Comparison of ENCODE assay signal across 13 cellular contexts in the genomic region with DNA sequence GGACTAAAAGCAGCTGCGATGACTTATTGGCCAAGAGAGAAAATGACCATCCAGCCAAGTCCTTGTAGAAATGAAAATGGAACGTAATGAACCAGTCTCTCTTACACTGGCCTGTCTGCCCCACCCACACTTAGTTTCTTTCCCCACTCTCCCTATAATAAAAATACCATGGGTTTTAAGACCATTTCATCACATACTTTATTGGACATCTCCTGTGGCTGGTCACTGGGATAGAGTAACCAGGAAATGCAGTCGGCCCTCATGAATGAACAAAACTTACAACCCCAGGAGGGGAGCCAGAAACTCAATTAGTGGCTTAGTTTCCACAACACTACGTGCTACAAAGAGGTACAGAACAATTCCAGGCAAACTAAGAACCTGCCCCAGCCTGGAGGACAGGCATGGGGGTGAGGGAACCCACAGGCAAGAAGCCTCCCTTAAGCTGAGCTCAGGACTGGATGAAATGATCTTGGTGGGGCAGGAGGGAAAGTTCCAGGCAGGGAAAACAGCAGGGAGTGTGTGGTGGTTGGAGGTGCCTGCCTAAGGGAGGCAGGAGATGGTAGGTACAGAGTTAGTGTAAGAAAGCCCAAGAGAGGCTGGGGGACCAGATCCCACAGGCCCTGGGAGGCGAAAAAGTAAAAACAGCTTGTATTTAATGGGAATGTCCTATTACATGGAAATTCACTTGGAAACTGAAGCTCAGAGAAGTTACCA. TPM values are rescaled to one million over a fixed set of nuclear protein-coding genes. Genes with fewer than 3 reads are reported as not detected.
DNase-seq lines count a peak whose midpoint lies in the region; ATAC-seq and TF ChIP-seq lines count a peak whose summit lies in the region.
"Had no signal": no experiment of that assay in that cellular context is flagged by ENCODE, and none has a peak within 500 bp of the region (broad histone marks: within the 10 kb centered on the region; RNA-seq: fewer than 3 reads in every experiment).

No MANE protein-coding gene starts in this region.

- peaks cover 21% of the 10 kb centered on the region for H3K4me1 Mint-ChIP-seq in activated T-cell treated with anti-CD3 and anti-CD28 coated beads, Interleukin-2, amount 50 U/mL, for 24 hours (ENCODE audit: low read depth)
- peaks cover 32% of the 10 kb centered on the region for H3K4me1 Mint-ChIP-seq in activated T-helper 17 cell treated with anti-CD3 and anti-CD28 coated beads, Interleukin-2, amount 50 U/mL, for 72 hours
- no peaks in the 10 kb centered on the region for H3K4me1 Mint-ChIP-seq in nephron progenitor cell

- no peak for DNase-seq in activated T-cell treated with anti-CD3 and anti-CD28 coated beads, Interleukin-2, amount 50 U/mL, for 24 hours
- no peak for DNase-seq in activated T-cell treated with anti-CD3 and anti-CD28 coated beads, Interleukin-2, amount 50 U/mL, for 48 hours
- DNase-seq in nephron progenitor cell (no peak), COLO668 (lab: John Stamatoyannopoulos, UW; ENCODE audit: unreplicated experiment) (no peak)
- DNase-seq: activated CD4-positive, alpha-beta T cell treated with anti-CD3 and anti-CD28 coated beads for 4 hours; activated naive CD4-positive, alpha-beta T cell treated with Interleukin-2 at 50 U/mL for 16 hours; midbrain; NCI-H2029 treated with DMSO at 0.1 percent for 48 hours; pancreas had no signal

- peak overlapping the region; percentile 18 for H3K27ac Mint-ChIP-seq in activated T-cell treated with anti-CD3 and anti-CD28 coated beads, Interleukin-2, amount 50 U/mL, for 24 hours
- peak overlapping the region; percentile 75 for H3K27ac Mint-ChIP-seq in activated T-helper 17 cell treated with anti-CD3 and anti-CD28 coated beads, Interleukin-2, amount 50 U/mL, for 72 hours
- H3K27ac Mint-ChIP-seq in nephron progenitor cell: peak overlapping the region; percentile 90

- ATAC-seq in GM21381 (IDR thresholded peaks at IDR 0.05; ENCODE audit: unreplicated experiment): peak; percentile 10
- ATAC-seq in activated T-helper 17 cell treated with anti-CD3 and anti-CD28 coated beads, Interleukin-2, amount 50 U/mL, for 72 hours (replicated peaks): no peak
- ATAC-seq in GM18517 (IDR thresholded peaks at IDR 0.05; ENCODE audit: unreplicated experiment): no peak
- no peak for ATAC-seq in GM21576 (IDR thresholded peaks at IDR 0.05; ENCODE audit: unreplicated experiment)
- ATAC-seq: pancreas had no signal

- H3K9me3 Mint-ChIP-seq in activated T-cell treated with anti-CD3 and anti-CD28 coated beads, Interleukin-2, amount 50 U/mL, for 24 hours: no peaks in the 10 kb centered on the region
- no peaks in the 10 kb centered on the region for H3K9me3 Mint-ChIP-seq in activated T-helper 17 cell treated with anti-CD3 and anti-CD28 coated beads, Interleukin-2, amount 50 U/mL, for 72 hours
- H3K9me3 Mint-ChIP-seq in nephron progenitor cell: no peaks in the 10 kb centered on the region

- peaks cover 59% of the 10 kb centered on the region for H3K36me3 Mint-ChIP-seq in activated T-cell treated with anti-CD3 and anti-CD28 coated beads, Interleukin-2, amount 50 U/mL, for 24 hours (ENCODE audit: low read depth)
- H3K36me3 Mint-ChIP-seq in activated T-helper 17 cell treated with anti-CD3 and anti-CD28 coated beads, Interleukin-2, amount 50 U/mL, for 72 hours (ENCODE audit: low read depth): peaks cover 55% of the 10 kb centered on the region
- peaks cover 44% of the 10 kb centered on the region for H3K36me3 Mint-ChIP-seq in nephron progenitor cell (ENCODE audit: low read depth)

- TF ChIP-seq CTCF in nephron progenitor cell (IDR thresholded peaks at IDR 0.05): no peak

- no peak overlapping the region for H3K4me3 Mint-ChIP-seq in activated T-cell treated with anti-CD3 and anti-CD28 coated beads, Interleukin-2, amount 50 U/mL, for 24 hours
- peak overlapping the region; percentile 60 for H3K4me3 Mint-ChIP-seq in activated T-helper 17 cell treated with anti-CD3 and anti-CD28 coated beads, Interleukin-2, amount 50 U/mL, for 72 hours
- no peak overlapping the region for H3K4me3 Mint-ChIP-seq in nephron progenitor cell

- H3K27me3 Mint-ChIP-seq in activated T-cell treated with anti-CD3 and anti-CD28 coated beads, Interleukin-2, amount 50 U/mL, for 24 hours: no peaks in the 10 kb centered on the region
- H3K27me3 Mint-ChIP-seq in activated T-helper 17 cell treated with anti-CD3 and anti-CD28 coated beads, Interleukin-2, amount 50 U/mL, for 72 hours: no peaks in the 10 kb centered on the region
- H3K27me3 Mint-ChIP-seq in nephron progenitor cell (ENCODE audit: low read depth, poor library complexity): no peaks in the 10 kb centered on the region

RNA-seq across cellular contexts. Expression of a gene that starts 29.6 kb away (rescaled TPM):
- 100 to 1,000 TPM; 262 to 281 TPM for total RNA-seq in activated T-helper 17 cell treated with anti-CD3 and anti-CD28 coated beads, Interleukin-2, amount 50 U/mL, for 72 hours

Comparison
In these comparisons a context has a peak if more than half of its experiments do, and no peak if none do; other contexts are left out.
1. H3K27ac Mint-ChIP-seq: peak in every context shown above with its lines; median percentile 90 in nephron progenitor cell; 75 in activated T-helper 17 cell treated with anti-CD3 and anti-CD28 coated beads, Interleukin-2, amount 50 U/mL, for 72 hours; 18 in activated T-cell treated with anti-CD3 and anti-CD28 coated beads, Interleukin-2, amount 50 U/mL, for 24 hours.